ENCODE assay signal across 24 cellular contexts in genomic region chr20:57157106-57157691, GRCh38.
"Had no signal": no experiment of that assay in that cellular context is flagged by ENCODE, and none has a peak within 500 bp of the region (broad histone marks: within the 10 kb centered on the region; RNA-seq: fewer than 3 reads in every experiment).

No MANE protein-coding gene starts in this region.

- H3K36me3 ChIP-seq: breast epithelium, esophagus muscularis mucosa, right lobe of liver, thyroid gland, upper lobe of left lung had no signal

- H3K4me1 ChIP-seq: breast epithelium, foreskin keratinocyte, right lobe of liver, upper lobe of left lung had no signal

- H3K79me2 ChIP-seq: hepatocyte had no signal

- H3K27me3 ChIP-seq: breast epithelium, hepatocyte, right lobe of liver, thyroid gland, upper lobe of left lung had no signal

- H2AFZ ChIP-seq: hepatocyte had no signal

- ATAC-seq: activated CD4-positive, alpha-beta T cell treated with anti-CD3 and anti-CD28 coated beads for 36 hours; activated CD8-positive, alpha-beta memory T cell treated with anti-CD3 and anti-CD28 coated beads, Interleukin-2, amount 10 ng/mL, durations not matched to agents 7 days and 5 days; activated CD8-positive, alpha-beta T cell treated with anti-CD3 and anti-CD28 coated beads, Interleukin-2, amount 10 ng/mL, durations not matched to agents 7 days and 5 days; activated naive CD8-positive, alpha-beta T cell treated with anti-CD3 and anti-CD28 coated beads, Interleukin-2, amount 50 U/mL, for 24 hours; foreskin keratinocyte; left lobe of liver; mucosa of descending colon; natural killer cell treated with Interleukin-12 subunit alpha and Interleukin-12 subunit beta and Interleukin-15 and Interleukin-18, amount 100 ng/mL, for 72 hours; right lobe of liver; stimulated activated memory B cell treated with anti-CD40 and anti-IgM and Interleukin-4, amounts not matched to agents 10 μg/mL and 1 μg/mL and 100 μg/mL, for 72 hours; stimulated activated naive CD8-positive, alpha-beta T cell treated with anti-CD3 and anti-CD28 coated beads, Interleukin-15, amount 100 ng/mL, for 72 hours had no signal

- H3K27ac ChIP-seq: breast epithelium, esophagus muscularis mucosa, foreskin keratinocyte, hepatocyte, right lobe of liver, skin epidermis, thyroid gland, upper lobe of left lung had no signal

- DNase-seq: activated CD4-positive, alpha-beta T cell treated with anti-CD3 and anti-CD28 coated beads for 36 hours; activated CD4-positive, CD25-positive, alpha-beta regulatory T cell; activated CD8-positive, alpha-beta memory T cell treated with anti-CD3 and anti-CD28 coated beads, Interleukin-2, amount 10 ng/mL, durations not matched to agents 7 days and 5 days; activated CD8-positive, alpha-beta T cell treated with anti-CD3 and anti-CD28 coated beads, Interleukin-2, amount 10 ng/mL, durations not matched to agents 7 days and 5 days; activated naive CD8-positive, alpha-beta T cell treated with anti-CD3 and anti-CD28 coated beads, Interleukin-2, amount 50 U/mL, for 24 hours; activated T-cell treated with anti-CD3 and anti-CD28 coated beads, Interleukin-2, amount 50 U/mL, for 48 hours; dermis blood vessel endothelial cell; effector CD4-positive, alpha-beta T cell; foreskin keratinocyte; mucosa of descending colon; right lobe of liver; stimulated activated CD4-positive, alpha-beta T cell treated with anti-CD3 and anti-CD28 coated beads, Interleukin-4, amount 100 ng/mL, for 24 hours; stimulated activated naive CD8-positive, alpha-beta T cell treated with anti-CD3 and anti-CD28 coated beads, Interleukin-15, amount 100 ng/mL, for 72 hours; substantia nigra; T-helper 1 cell; thyroid gland had no signal

- H3K4me2 ChIP-seq: hepatocyte had no signal

- H3K9me3 ChIP-seq: breast epithelium, esophagus muscularis mucosa, mucosa of descending colon, right lobe of liver, thyroid gland, upper lobe of left lung had no signal

- H3K4me3 ChIP-seq: breast epithelium, esophagus muscularis mucosa, hepatocyte, mucosa of descending colon, right lobe of liver, skin epidermis, thyroid gland, upper lobe of left lung had no signal
